1 cellular context compared by ENCODE assay signal in the genomic region with DNA sequence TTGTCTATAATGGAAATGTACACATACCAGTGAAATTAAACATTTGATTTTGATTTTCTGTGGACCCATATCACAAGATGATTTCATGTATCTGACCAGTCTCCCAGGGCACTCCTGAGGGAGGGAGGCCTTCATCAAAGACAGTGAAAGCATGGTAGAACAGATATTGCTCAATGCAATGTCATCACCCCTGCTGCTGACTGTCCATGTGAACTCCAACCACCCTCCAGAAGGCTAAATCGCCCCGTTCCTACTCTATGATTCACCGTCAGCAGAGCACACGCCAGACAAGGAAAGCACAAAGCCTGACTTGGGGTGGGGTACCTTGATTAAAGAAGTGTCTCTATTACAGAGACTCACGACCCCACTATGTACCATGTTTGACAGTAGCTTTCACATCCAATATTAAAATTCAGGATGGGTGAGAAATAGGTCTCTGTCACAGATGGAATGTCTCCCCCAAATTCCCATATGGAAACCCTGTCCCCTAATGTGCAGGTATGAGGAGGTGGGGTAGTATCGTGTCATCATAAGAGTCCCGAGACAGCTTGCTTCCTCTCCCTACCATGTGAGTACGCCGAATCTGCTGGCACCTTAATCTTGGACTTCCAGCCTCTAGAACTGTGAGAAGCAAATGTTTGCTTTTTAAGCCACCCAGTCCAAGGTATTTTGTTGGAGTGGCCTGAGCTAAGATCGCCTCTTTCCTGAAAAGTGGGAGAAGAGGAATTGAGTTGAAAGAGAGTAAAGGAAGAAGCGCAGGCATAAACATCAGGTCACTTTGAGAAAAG.
TF ChIP-seq lines count a peak whose summit lies in the region.

No MANE protein-coding gene starts in this region.

TF ChIP-seq in K562, 482 proteins besides CTCF, POLR2A, EP300 and RAD21 (continued from another document):
- TF ChIP-seq, protein P1, sequence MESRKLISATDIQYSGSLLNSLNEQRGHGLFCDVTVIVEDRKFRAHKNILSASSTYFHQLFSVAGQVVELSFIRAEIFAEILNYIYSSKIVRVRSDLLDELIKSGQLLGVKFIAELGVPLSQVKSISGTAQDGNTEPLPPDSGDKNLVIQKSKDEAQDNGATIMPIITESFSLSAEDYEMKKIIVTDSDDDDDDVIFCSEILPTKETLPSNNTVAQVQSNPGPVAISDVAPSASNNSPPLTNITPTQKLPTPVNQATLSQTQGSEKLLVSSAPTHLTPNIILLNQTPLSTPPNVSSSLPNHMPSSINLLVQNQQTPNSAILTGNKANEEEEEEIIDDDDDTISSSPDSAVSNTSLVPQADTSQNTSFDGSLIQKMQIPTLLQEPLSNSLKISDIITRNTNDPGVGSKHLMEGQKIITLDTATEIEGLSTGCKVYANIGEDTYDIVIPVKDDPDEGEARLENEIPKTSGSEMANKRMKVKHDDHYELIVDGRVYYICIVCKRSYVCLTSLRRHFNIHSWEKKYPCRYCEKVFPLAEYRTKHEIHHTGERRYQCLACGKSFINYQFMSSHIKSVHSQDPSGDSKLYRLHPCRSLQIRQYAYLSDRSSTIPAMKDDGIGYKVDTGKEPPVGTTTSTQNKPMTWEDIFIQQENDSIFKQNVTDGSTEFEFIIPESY (CRISPR knock-in tag; IDR thresholded peaks at IDR 0.05), result no peak
- TF ChIP-seq HDAC2 (IDR thresholded peaks at IDR 0.05) (no peak), PRMT5 (CRISPR knock-in tag; IDR thresholded peaks at IDR 0.05) (no peak), EHMT2 (IDR thresholded peaks at IDR 0.05) (no peak), ZSCAN29 (IDR thresholded peaks at IDR 0.05) (no peak), SMARCA5 (IDR thresholded peaks at IDR 0.05) (no peak), CEBPB (tag; IDR thresholded peaks at IDR 0.05) (peak; percentile 88), PHB (CRISPR knock-in tag; IDR thresholded peaks at IDR 0.05) (no peak), PTTG1 (tag; IDR thresholded peaks at IDR 0.05; ENCODE audit: low read depth) (no peak), TCF7L2 (IDR thresholded peaks at IDR 0.05; ENCODE audit: low read depth, low read length) (no peak), PYGO2 (tag; IDR thresholded peaks at IDR 0.05) (no peak), TCF7 (IDR thresholded peaks at IDR 0.05; ENCODE audit: borderline replicate concordance) (no peak), MEF2A (IDR thresholded peaks at IDR 0.05; ENCODE audit: control insufficient read depth, low read depth, low read length) (no peak)
- TF ChIP-seq, protein P2, sequence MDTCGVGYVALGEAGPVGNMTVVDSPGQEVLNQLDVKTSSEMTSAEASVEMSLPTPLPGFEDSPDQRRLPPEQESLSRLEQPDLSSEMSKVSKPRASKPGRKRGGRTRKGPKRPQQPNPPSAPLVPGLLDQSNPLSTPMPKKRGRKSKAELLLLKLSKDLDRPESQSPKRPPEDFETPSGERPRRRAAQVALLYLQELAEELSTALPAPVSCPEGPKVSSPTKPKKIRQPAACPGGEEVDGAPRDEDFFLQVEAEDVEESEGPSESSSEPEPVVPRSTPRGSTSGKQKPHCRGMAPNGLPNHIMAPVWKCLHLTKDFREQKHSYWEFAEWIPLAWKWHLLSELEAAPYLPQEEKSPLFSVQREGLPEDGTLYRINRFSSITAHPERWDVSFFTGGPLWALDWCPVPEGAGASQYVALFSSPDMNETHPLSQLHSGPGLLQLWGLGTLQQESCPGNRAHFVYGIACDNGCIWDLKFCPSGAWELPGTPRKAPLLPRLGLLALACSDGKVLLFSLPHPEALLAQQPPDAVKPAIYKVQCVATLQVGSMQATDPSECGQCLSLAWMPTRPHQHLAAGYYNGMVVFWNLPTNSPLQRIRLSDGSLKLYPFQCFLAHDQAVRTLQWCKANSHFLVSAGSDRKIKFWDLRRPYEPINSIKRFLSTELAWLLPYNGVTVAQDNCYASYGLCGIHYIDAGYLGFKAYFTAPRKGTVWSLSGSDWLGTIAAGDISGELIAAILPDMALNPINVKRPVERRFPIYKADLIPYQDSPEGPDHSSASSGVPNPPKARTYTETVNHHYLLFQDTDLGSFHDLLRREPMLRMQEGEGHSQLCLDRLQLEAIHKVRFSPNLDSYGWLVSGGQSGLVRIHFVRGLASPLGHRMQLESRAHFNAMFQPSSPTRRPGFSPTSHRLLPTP (IDR thresholded peaks at IDR 0.05; ENCODE audit: borderline replicate concordance, extremely low read depth, insufficient read length), result no peak
- TF ChIP-seq, protein P3, sequence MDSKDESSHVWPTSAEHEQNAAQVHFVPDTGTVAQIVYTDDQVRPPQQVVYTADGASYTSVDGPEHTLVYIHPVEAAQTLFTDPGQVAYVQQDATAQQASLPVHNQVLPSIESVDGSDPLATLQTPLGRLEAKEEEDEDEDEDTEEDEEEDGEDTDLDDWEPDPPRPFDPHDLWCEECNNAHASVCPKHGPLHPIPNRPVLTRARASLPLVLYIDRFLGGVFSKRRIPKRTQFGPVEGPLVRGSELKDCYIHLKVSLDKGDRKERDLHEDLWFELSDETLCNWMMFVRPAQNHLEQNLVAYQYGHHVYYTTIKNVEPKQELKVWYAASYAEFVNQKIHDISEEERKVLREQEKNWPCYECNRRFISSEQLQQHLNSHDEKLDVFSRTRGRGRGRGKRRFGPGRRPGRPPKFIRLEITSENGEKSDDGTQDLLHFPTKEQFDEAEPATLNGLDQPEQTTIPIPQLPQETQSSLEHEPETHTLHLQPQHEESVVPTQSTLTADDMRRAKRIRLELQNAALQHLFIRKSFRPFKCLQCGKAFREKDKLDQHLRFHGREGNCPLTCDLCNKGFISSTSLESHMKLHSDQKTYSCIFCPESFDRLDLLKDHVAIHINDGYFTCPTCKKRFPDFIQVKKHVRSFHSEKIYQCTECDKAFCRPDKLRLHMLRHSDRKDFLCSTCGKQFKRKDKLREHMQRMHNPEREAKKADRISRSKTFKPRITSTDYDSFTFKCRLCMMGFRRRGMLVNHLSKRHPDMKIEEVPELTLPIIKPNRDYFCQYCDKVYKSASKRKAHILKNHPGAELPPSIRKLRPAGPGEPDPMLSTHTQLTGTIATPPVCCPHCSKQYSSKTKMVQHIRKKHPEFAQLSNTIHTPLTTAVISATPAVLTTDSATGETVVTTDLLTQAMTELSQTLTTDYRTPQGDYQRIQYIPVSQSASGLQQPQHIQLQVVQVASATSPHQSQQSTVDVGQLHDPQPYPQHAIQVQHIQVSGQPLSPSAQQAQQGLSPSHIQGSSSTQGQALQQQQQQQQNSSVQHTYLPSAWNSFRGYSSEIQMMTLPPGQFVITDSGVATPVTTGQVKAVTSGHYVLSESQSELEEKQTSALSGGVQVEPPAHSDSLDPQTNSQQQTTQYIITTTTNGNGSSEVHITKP (IDR thresholded peaks at IDR 0.05; ENCODE audit: partially characterized antibody), result peak; percentile 55
- TF ChIP-seq, protein P4, sequence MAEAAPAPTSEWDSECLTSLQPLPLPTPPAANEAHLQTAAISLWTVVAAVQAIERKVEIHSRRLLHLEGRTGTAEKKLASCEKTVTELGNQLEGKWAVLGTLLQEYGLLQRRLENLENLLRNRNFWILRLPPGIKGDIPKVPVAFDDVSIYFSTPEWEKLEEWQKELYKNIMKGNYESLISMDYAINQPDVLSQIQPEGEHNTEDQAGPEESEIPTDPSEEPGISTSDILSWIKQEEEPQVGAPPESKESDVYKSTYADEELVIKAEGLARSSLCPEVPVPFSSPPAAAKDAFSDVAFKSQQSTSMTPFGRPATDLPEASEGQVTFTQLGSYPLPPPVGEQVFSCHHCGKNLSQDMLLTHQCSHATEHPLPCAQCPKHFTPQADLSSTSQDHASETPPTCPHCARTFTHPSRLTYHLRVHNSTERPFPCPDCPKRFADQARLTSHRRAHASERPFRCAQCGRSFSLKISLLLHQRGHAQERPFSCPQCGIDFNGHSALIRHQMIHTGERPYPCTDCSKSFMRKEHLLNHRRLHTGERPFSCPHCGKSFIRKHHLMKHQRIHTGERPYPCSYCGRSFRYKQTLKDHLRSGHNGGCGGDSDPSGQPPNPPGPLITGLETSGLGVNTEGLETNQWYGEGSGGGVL (CRISPR knock-in tag; IDR thresholded peaks at IDR 0.05), result no peak
TF ChIP-seq in K562: peak in this region for 7.
